In the genomic region with DNA sequence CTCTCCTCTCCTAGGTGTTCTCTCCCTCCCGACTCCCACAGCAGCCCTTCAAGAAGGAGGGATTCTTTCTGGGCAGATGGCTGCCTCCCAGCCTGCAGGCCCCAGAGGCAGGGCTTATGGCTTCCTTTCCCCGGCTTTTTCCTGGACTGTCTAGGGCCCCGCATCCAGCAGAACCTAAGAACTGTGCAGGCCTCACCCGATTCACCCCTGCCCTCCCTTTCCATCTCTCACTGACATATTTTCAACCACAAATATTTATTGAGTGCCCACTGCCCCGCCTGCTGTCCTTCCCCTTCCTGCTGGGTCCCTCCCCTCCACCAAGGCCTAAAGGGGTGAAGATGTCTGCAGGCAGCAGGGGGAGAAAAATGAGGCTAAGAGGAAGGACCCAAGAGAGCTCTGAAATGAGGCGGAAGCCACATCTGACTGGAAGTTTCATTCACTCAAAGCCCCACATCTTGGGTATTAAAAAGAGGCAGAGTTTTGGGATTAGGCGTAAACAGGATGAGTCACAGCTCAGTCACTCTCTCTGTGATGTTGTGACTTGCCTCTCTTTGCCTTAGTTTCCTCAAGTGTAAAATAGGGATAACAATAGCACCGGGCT, we compare ENCODE assay signal across 8 cellular contexts. TPM values are rescaled to one million over a fixed set of nuclear protein-coding genes. Genes with fewer than 3 reads are reported as not detected.
DNase-seq lines count a peak whose midpoint lies in the region; ATAC-seq and TF ChIP-seq lines count a peak whose summit lies in the region.

No MANE protein-coding gene starts in this region.

- peak overlapping the region; percentile 59 for H3K27ac Mint-ChIP-seq in stimulated activated naive CD8-positive, alpha-beta T cell treated with anti-CD3 and anti-CD28 coated beads, Interleukin-15, Interleukin-2, amounts not matched to agents 100 ng/mL and 50 ng/mL, for 24 hours

- no peak for ATAC-seq in stimulated activated naive CD8-positive, alpha-beta T cell treated with anti-CD3 and anti-CD28 coated beads, Interleukin-15, Interleukin-2, amounts not matched to agents 100 U/mL and 50 U/mL, for 24 hours
- ATAC-seq in HG03565 (IDR thresholded peaks at IDR 0.05; ENCODE audit: unreplicated experiment) (no peak), GM21423 (IDR thresholded peaks at IDR 0.05; ENCODE audit: unreplicated experiment) (no peak)

- H3K27me3 ChIP-seq in brain microvascular endothelial cell (replicated peaks) = no peaks in the 10 kb centered on the region

- H3K27ac ChIP-seq in brain microvascular endothelial cell (peak overlapping the region; percentile 36), mesodermal cell (ENCODE audit: low read depth, low read length, severe bottlenecking) (peak overlapping the region; percentile 77)

- no peaks in the 10 kb centered on the region for H3K9me3 Mint-ChIP-seq in stimulated activated naive CD8-positive, alpha-beta T cell treated with anti-CD3 and anti-CD28 coated beads, Interleukin-15, Interleukin-2, amounts not matched to agents 100 ng/mL and 50 ng/mL, for 24 hours

- peaks cover 45% of the 10 kb centered on the region for H3K4me1 ChIP-seq in mesodermal cell (ENCODE audit: control insufficient read depth, insufficient read depth, low read length, poor library complexity, severe bottlenecking)

- no peaks in the 10 kb centered on the region for H3K36me3 Mint-ChIP-seq in stimulated activated naive CD8-positive, alpha-beta T cell treated with anti-CD3 and anti-CD28 coated beads, Interleukin-15, Interleukin-2, amounts not matched to agents 100 ng/mL and 50 ng/mL, for 24 hours (ENCODE audit: low read depth)

- H3K4me3 ChIP-seq in brain microvascular endothelial cell (ENCODE audit: low read depth, low read length) (no peak overlapping the region), mesodermal cell (ENCODE audit: extremely low read depth, insufficient read depth, low read length, poor library complexity, severe bottlenecking) (no peak overlapping the region)

- WGBS in mesodermal cell (ENCODE audit: insufficient coverage in 2 of 2), 2 experiments = 29 to 53% methylated on average over 6 of the region's 8 CpGs

- DNase-seq in stimulated activated naive CD8-positive, alpha-beta T cell treated with anti-CD3 and anti-CD28 coated beads, Interleukin-15, Interleukin-2, amounts not matched to agents 100 U/mL and 50 U/mL, for 24 hours = no peak
- DNase-seq in NCI-H526 (lab: John Stamatoyannopoulos, UW) (peak; percentile 71 to 86), brain microvascular endothelial cell (peak; percentile 57)
- DNase-seq in activated effector memory CD4-positive, alpha-beta T cell treated with anti-CD3 and anti-CD28 coated beads, Interleukin-2, amount 50 U/mL, for 16 hours = no peak

- no peaks in the 10 kb centered on the region for H3K9me3 ChIP-seq in mesodermal cell (ENCODE audit: control insufficient read depth, low read length)

- peaks cover 50% of the 10 kb centered on the region for H3K4me1 Mint-ChIP-seq in stimulated activated naive CD8-positive, alpha-beta T cell treated with anti-CD3 and anti-CD28 coated beads, Interleukin-15, Interleukin-2, amounts not matched to agents 100 ng/mL and 50 ng/mL, for 24 hours (ENCODE audit: low read depth)

- TF ChIP-seq CTCF in brain microvascular endothelial cell (IDR thresholded peaks at IDR 0.05; ENCODE audit: low read depth, low read length, missing control alignments) = no peak

- in situ Hi-C loops in brain microvascular endothelial cell (cut with HindIII; ENCODE audit: low pct_ligation_motif_present, low sequenced_read_pairs) = no loop called here

- H3K4me3 Mint-ChIP-seq in stimulated activated naive CD8-positive, alpha-beta T cell treated with anti-CD3 and anti-CD28 coated beads, Interleukin-15, Interleukin-2, amounts not matched to agents 100 ng/mL and 50 ng/mL, for 24 hours = no peak overlapping the region

- peaks cover 3% of the 10 kb centered on the region for H3K27me3 Mint-ChIP-seq in stimulated activated naive CD8-positive, alpha-beta T cell treated with anti-CD3 and anti-CD28 coated beads, Interleukin-15, Interleukin-2, amounts not matched to agents 100 ng/mL and 50 ng/mL, for 24 hours

- H3K36me3 ChIP-seq in brain microvascular endothelial cell (replicated peaks) (no peaks in the 10 kb centered on the region), mesodermal cell (ENCODE audit: control insufficient read depth, insufficient read depth, low read length) (no peaks in the 10 kb centered on the region)

RNA-seq across cellular contexts. Expression of a gene that starts 2.9 kb away (rescaled TPM):
- 0.88 TPM for polyA plus RNA-seq in mesodermal cell (2013, experiment 1 of 2)
- polyA plus RNA-seq in mesodermal cell (2013, experiment 2 of 2) = 0.76 TPM

RNA-seq across cellular contexts. Expression of a gene that starts 11.5 kb away (rescaled TPM):
- polyA plus RNA-seq in mesodermal cell (2013, experiment 1 of 2) = 8.8 TPM
- polyA plus RNA-seq in mesodermal cell (2013, experiment 2 of 2) = 9.0 TPM

RNA-seq across cellular contexts. Expression of a gene that starts 30.6 kb away (rescaled TPM):
- polyA plus RNA-seq in mesodermal cell (2013, experiment 1 of 2) = 88.0 TPM
- polyA plus RNA-seq in mesodermal cell (2013, experiment 2 of 2) = 82.0 TPM

Comparison
In these comparisons a context has a peak if more than half of its experiments do, and no peak if none do; other contexts are left out.
1. DNase-seq: peak in NCI-H526 (2 of 2) and brain microvascular endothelial cell (single experiment); none in stimulated activated naive CD8-positive, alpha-beta T cell treated with anti-CD3 and anti-CD28 coated beads, Interleukin-15, Interleukin-2, amounts not matched to agents 100 U/mL and 50 U/mL, for 24 hours (single experiment) and activated effector memory CD4-positive, alpha-beta T cell treated with anti-CD3 and anti-CD28 coated beads, Interleukin-2, amount 50 U/mL, for 16 hours (single experiment).